11 cellular contexts compared by ENCODE assay signal in the genomic region with DNA sequence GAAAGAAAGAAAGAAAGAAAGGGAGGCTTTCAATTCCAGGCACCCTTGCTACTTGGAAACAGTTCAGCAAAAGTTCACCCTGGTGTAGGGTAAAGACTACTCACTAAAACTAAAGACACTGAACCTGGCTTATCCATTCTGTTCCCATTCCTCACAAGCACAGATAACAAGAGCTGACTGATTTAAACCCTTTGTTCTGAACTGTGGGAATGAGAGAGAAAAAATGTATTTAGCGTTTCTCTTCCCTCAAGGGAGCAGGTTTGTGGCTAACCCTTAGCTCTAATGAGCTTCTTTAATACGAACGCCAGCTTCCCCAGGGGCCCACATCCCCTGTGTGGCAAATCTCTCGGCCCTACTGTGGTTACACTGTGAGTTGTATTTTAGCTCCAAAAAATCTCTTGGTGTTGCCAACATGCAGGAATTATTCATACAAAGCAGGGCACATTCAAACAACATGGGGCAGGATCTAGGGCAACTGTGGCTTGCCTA. TPM values are rescaled to one million over a fixed set of nuclear protein-coding genes. Genes with fewer than 3 reads are reported as not detected.
DNase-seq lines count a peak whose midpoint lies in the region; ATAC-seq and TF ChIP-seq lines count a peak whose summit lies in the region.
"Had no signal": no experiment of that assay in that cellular context is flagged by ENCODE, and none has a peak within 500 bp of the region (broad histone marks: within the 10 kb centered on the region; RNA-seq: fewer than 3 reads in every experiment).

No MANE protein-coding gene starts in this region.

- H3K4me1 ChIP-seq in A673 (ENCODE audit: insufficient read depth, low read length, poor library complexity, severe bottlenecking), result peaks cover 21% of the 10 kb centered on the region
- H3K4me1 ChIP-seq in mucosa of descending colon (ENCODE audit: low read depth), result no peaks in the 10 kb centered on the region

- DNase-seq in A673 (ENCODE audit: low spot score) (peak; percentile 69), SK-N-MC (ENCODE audit: low read depth, low spot score) (peak; percentile 92), left ventricle myocardium superior (no peak), NCI-H1694 (lab: John Stamatoyannopoulos, UW) (no peak), medulla oblongata (ENCODE audit: extremely low spot score) (no peak), mucosa of descending colon (no peak), GM20000 (ENCODE audit: low spot score) (no peak)
- DNase-seq: activated T-cell treated with anti-CD3 and anti-CD28 coated beads, Interleukin-2, amount 50 U/mL, for 48 hours; NCI-H1048; stomach had no signal

- H3K9me3 ChIP-seq in A673 (ENCODE audit: low read depth, low read length, poor library complexity, severe bottlenecking), result no peaks in the 10 kb centered on the region
- no peaks in the 10 kb centered on the region for H3K9me3 ChIP-seq in SK-N-MC (ENCODE audit: low read depth, low read length)
- no peaks in the 10 kb centered on the region for H3K9me3 ChIP-seq in mucosa of descending colon

- POLR2A ChIA-PET in A673 (lab: Charles Lee; ENCODE audit: low non-redundant PET), result interaction anchor here (0.8 kb wide), 1 partner anchor 18 kb away, joined by 3 read pairs; no protein-coding TSS in a partner anchor

- ATAC-seq in GM18907 (IDR thresholded peaks at IDR 0.05; ENCODE audit: unreplicated experiment) (peak; percentile 72), left ventricle myocardium superior (peak; percentile 25), mucosa of descending colon (no peak)

- no peaks in the 10 kb centered on the region for H3K27me3 ChIP-seq in A673 (replicated peaks; ENCODE audit: insufficient read depth, low read depth, low read length, poor library complexity)
- H3K27me3 ChIP-seq: stomach had no signal

- TF ChIP-seq CTCF in A673 (conservative IDR thresholded peaks at IDR 0.05; ENCODE audit: low read depth, low read length), result no peak
- TF ChIP-seq CTCF in mucosa of descending colon (IDR thresholded peaks at IDR 0.05), result no peak
- no peak for TF ChIP-seq CTCF in GM20000 (IDR thresholded peaks at IDR 0.05; ENCODE audit: extremely low read depth, missing control alignments)

- peak overlapping the region; percentile 32 for H3K9ac ChIP-seq in SK-N-MC (ENCODE audit: insufficient read length)

- CTCF ChIA-PET in A673 (lab: Charles Lee), result interaction anchor here (0.7 kb wide), 1 partner anchor 274 kb away, joined by 3 read pairs; no protein-coding TSS in a partner anchor

- BruUV-seq in A673 (replicated peaks; lab: Mats Ljungman, UMichigan), result no TSS peak

- H3K4me3 ChIP-seq in A673 (ENCODE audit: low read depth, low read length, poor library complexity, severe bottlenecking), result no peak overlapping the region
- H3K4me3 ChIP-seq in SK-N-MC, result peak overlapping the region; percentile 45; the same call in 1 of the 2 replicates
- H3K4me3 ChIP-seq in mucosa of descending colon, result no peak overlapping the region
- H3K4me3 ChIP-seq: stomach had no signal

- H3K27ac ChIP-seq in A673 (ENCODE audit: low read depth, low read length, poor library complexity, severe bottlenecking) (peak overlapping the region; percentile 62), SK-N-MC (peak overlapping the region; percentile 91)
- H3K27ac ChIP-seq: stomach had no signal

- H3K36me3 ChIP-seq in A673 (ENCODE audit: insufficient read depth, low read length, poor library complexity, severe bottlenecking) (no peaks in the 10 kb centered on the region), SK-N-MC (ENCODE audit: insufficient read depth, low read length) (no peaks in the 10 kb centered on the region), mucosa of descending colon (ENCODE audit: low read depth) (no peaks in the 10 kb centered on the region)
- H3K36me3 ChIP-seq: stomach had no signal

- intact Hi-C loops in A673 (cut with micrococcal nuclease; ENCODE audit: unreplicated experiment), result no loop called here
- intact Hi-C loops in left ventricle myocardium superior (cut with micrococcal nuclease), result no loop called here
- intact Hi-C loops in mucosa of descending colon (cut with DNase I, micrococcal nuclease), result no loop called here

RNA-seq across cellular contexts. Expression of a gene that starts 23.3 kb away (rescaled TPM):
- total RNA-seq in A673 (2021) (49.7 and 49.8 TPM in 2 replicates), left ventricle myocardium superior (9.1 TPM), mucosa of descending colon (10 to 100 TPM in 1 of 3 donors, 1 to 10 TPM in 2; 6.1 to 11.9 (median 6.9) TPM)

Comparison
In these comparisons a context has a peak if more than half of its experiments do, and no peak if none do; other contexts are left out.
1. DNase-seq: peak in A673 (single experiment) and SK-N-MC (single experiment); none in left ventricle myocardium superior (single experiment), NCI-H1694 (single experiment), medulla oblongata (single experiment), mucosa of descending colon (0 of 3) and GM20000 (single experiment).